18 cellular contexts compared by ENCODE assay signal in genomic region chr20:59165794-59166709, GRCh38. TPM values are rescaled to one million over a fixed set of nuclear protein-coding genes. Genes with fewer than 3 reads are reported as not detected.
DNase-seq lines count a peak whose midpoint lies in the region; ATAC-seq and TF ChIP-seq lines count a peak whose summit lies in the region.
"Had no signal": no experiment of that assay in that cellular context is flagged by ENCODE, and none has a peak within 500 bp of the region (broad histone marks: within the 10 kb centered on the region; RNA-seq: fewer than 3 reads in every experiment).

No MANE protein-coding gene starts in this region.

- CTCF ChIA-PET in CD4-positive, alpha-beta T cell (lab: Charles Lee) = interaction anchor here (0.7 to 3.3 kb wide), 5 partner anchors 19 to 78 kb away, joined by 3 to 12 read pairs (median 5); no protein-coding TSS in a partner anchor

- H3K27ac ChIP-seq in CD4-positive, alpha-beta T cell (ENCODE audit: low read depth, low read length) = peak overlapping the region; percentile 94
- H3K27ac ChIP-seq: C4-2B, RWPE1 had no signal

- intact Hi-C loops in CD4-positive, alpha-beta T cell (cut with DNase I, micrococcal nuclease) = loop anchor here (1.0 to 2.0 kb wide), 2 partner anchors 16 to 43 kb away; no protein-coding TSS in a partner anchor

- peak overlapping the region; percentile 95 for H3K27ac Mint-ChIP-seq in CD4-positive, alpha-beta T cell
- peak overlapping the region; percentile 96 for H3K27ac Mint-ChIP-seq in activated naive CD4-positive, alpha-beta T cell treated with anti-CD3 and anti-CD28 coated beads, Interleukin-2, amount 50 U/mL, for 24 hours
- peak overlapping the region; percentile 65 to 97 (median 94) for H3K27ac Mint-ChIP-seq in naive B cell

- TF ChIP-seq CTCF in CD4-positive, alpha-beta T cell (IDR thresholded peaks at IDR 0.05) = no peak

- no peaks in the 10 kb centered on the region for H3K9me3 ChIP-seq in CD4-positive, alpha-beta T cell (ENCODE audit: control insufficient read depth, low read length)

- POLR2A ChIA-PET in CD4-positive, alpha-beta T cell (lab: Charles Lee) = interaction anchor here (0.6 to 5.7 kb wide), 12 partner anchors 10 to 274 kb away, joined by 3 to 129 read pairs (median 5); no protein-coding TSS in a partner anchor

- ATAC-seq in CD4-positive, alpha-beta T cell (ENCODE audit: poor library complexity) = peak; percentile 65
- ATAC-seq in naive B cell (ENCODE audit: low read depth in 2 of 2) = peak; percentile 26 to 33
- ATAC-seq: HepG2 had no signal

- no peaks in the 10 kb centered on the region for H3K27me3 ChIP-seq in CD4-positive, alpha-beta T cell (ENCODE audit: control insufficient read depth, insufficient read depth, low read length)

- H3K4me3 Mint-ChIP-seq in CD4-positive, alpha-beta T cell = peak overlapping the region; percentile 80
- H3K4me3 Mint-ChIP-seq in activated naive CD4-positive, alpha-beta T cell treated with anti-CD3 and anti-CD28 coated beads, Interleukin-2, amount 50 U/mL, for 24 hours = peak overlapping the region; percentile 82
- H3K4me3 Mint-ChIP-seq in naive B cell = peak overlapping the region; percentile 53 to 89 (median 76)

- peak overlapping the region; percentile 15 for H3K4me3 ChIP-seq in Jurkat, Clone E6-1 (ENCODE audit: low read length)

- peaks cover 98% of the 10 kb centered on the region for H3K4me1 Mint-ChIP-seq in CD4-positive, alpha-beta T cell (ENCODE audit: low read depth)
- H3K4me1 Mint-ChIP-seq in activated naive CD4-positive, alpha-beta T cell treated with anti-CD3 and anti-CD28 coated beads, Interleukin-2, amount 50 U/mL, for 24 hours = peaks cover 94% of the 10 kb centered on the region
- peaks cover 57 to 68% (median 65%) of the 10 kb centered on the region in 3 donors for H3K4me1 Mint-ChIP-seq in naive B cell

- no peaks in the 10 kb centered on the region for H3K9me3 Mint-ChIP-seq in CD4-positive, alpha-beta T cell
- no peaks in the 10 kb centered on the region for H3K9me3 Mint-ChIP-seq in activated naive CD4-positive, alpha-beta T cell treated with anti-CD3 and anti-CD28 coated beads, Interleukin-2, amount 50 U/mL, for 24 hours
- H3K9me3 Mint-ChIP-seq in naive B cell = peaks cover 0 to 12% (median 0%) of the 10 kb centered on the region in 7 donors

- peak in 1 of 10 experiments; percentile 53 for DNase-seq in CD4-positive, alpha-beta T cell
- DNase-seq in Jurkat, Clone E6-1 (ENCODE audit: low read depth, low spot score) = no peak
- DNase-seq in naive B cell (no peak), cerebellum (ENCODE audit: low spot score) (no peak), NCI-H2081 treated with DMSO at 0.1 percent for 48 hours (lab: John Stamatoyannopoulos, UW) (no peak), activated gamma-delta T cell (lab: John Stamatoyannopoulos, UW) (no peak), amygdala (lab: John Stamatoyannopoulos, UW) (no peak)
- DNase-seq: activated gamma-delta T cell treated with Interleukin-2 at 50 U/mL for 16 hours; mesendoderm; NCI-H1436 treated with DMSO at 0.1 percent for 48 hours; NCI-H526; stimulated activated CD4-positive, alpha-beta T cell treated with anti-CD3 and anti-CD28 coated beads, Interleukin-4, amount 100 ng/mL, for 1 hour had no signal

- peaks cover 47% of the 10 kb centered on the region for H3K36me3 Mint-ChIP-seq in CD4-positive, alpha-beta T cell (ENCODE audit: low read depth)
- peaks cover 12% of the 10 kb centered on the region for H3K36me3 Mint-ChIP-seq in activated naive CD4-positive, alpha-beta T cell treated with anti-CD3 and anti-CD28 coated beads, Interleukin-2, amount 50 U/mL, for 24 hours
- peaks cover 14% of the 10 kb centered on the region in 2 donors for H3K36me3 Mint-ChIP-seq in naive B cell

- no peaks in the 10 kb centered on the region for H3K27me3 Mint-ChIP-seq in CD4-positive, alpha-beta T cell
- H3K27me3 Mint-ChIP-seq in activated naive CD4-positive, alpha-beta T cell treated with anti-CD3 and anti-CD28 coated beads, Interleukin-2, amount 50 U/mL, for 24 hours = no peaks in the 10 kb centered on the region
- H3K27me3 Mint-ChIP-seq in naive B cell = no peaks in the 10 kb centered on the region

RNA-seq across cellular contexts. Expression of gene ZNF831, which starts 2.4 kb away (rescaled TPM):
- 10 to 100 TPM; 24.9 to 25.9 TPM for total RNA-seq in CD4-positive, alpha-beta T cell
- 0.76 TPM for polyA plus RNA-seq in Jurkat, Clone E6-1 (2012; ENCODE audit: insufficient read depth, insufficient read length)
- 1 to 10 TPM in 4 of 6 donors, under 1 TPM in 2; 0.66 to 2.6 (median 2.3) TPM for polyA plus RNA-seq in naive B cell (ENCODE audit: low read depth in 6 of 6)
- not detected for total RNA-seq in cerebellum
- total RNA-seq: chondrocyte, HepG2, pulmonary artery endothelial cell had no signal
- polyA plus RNA-seq: HepG2 had no signal

Comparison
In these comparisons a context has a peak if more than half of its experiments do, and no peak if none do; other contexts are left out.
1. RNA of gene ZNF831, which starts 2.4 kb away (total RNA-seq): 24.9 to 25.9 TPM in CD4-positive, alpha-beta T cell; not detected in cerebellum (single experiment); every median in the first group is over 10 times any median in the second.
2. Peak in every context shown above with its lines, with median percentiles within 50 percentile points of each other: H3K27ac Mint-ChIP-seq and H3K4me3 Mint-ChIP-seq.